In the genomic region with DNA sequence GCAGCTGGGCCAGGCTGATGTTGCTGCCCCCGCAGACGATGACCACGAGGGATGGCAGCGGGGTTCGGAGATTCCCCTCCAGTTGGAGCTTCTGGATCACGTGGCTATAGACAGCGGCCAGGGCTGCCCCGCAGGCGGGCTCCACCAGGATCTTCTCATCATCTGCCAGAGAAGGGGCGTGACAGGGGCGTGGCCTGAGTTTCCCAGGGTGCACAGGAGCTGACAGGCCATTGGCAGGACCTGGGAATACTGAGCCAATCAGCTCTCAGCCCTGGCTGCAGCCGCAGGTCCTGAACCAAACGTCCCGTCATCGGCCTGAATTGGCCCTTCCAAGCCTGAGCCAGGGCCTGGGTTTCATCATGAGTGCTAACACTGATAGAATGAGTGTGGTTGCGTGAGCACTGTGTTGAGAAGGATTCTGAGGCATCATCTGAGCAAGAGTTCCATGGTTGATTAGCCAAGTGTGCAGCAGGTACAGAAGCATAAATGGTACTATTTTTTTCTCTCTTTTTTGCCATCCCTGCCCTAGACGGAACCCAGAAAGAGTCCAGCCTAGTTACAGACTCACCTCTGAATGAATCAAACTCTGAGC, we compare ENCODE assay signal across 11 cellular contexts. TPM values are rescaled to one million over a fixed set of nuclear protein-coding genes. Genes with fewer than 3 reads are reported as not detected.
DNase-seq lines count a peak whose midpoint lies in the region; ATAC-seq and TF ChIP-seq lines count a peak whose summit lies in the region.
"Had no signal": no experiment of that assay in that cellular context is flagged by ENCODE, and none has a peak within 500 bp of the region (broad histone marks: within the 10 kb centered on the region; RNA-seq: fewer than 3 reads in every experiment).

No MANE protein-coding gene starts in this region.

- no peak overlapping the region for H3K4me3 ChIP-seq in SJCRH30
- no peak overlapping the region for H3K4me3 ChIP-seq in testis
- H3K4me3 ChIP-seq: PC-9 had no signal

- H3K36me3 ChIP-seq in SJCRH30 (no peaks in the 10 kb centered on the region), testis (ENCODE audit: low read depth, missing control alignments) (no peaks in the 10 kb centered on the region)

- no peak for TF ChIP-seq POLR2A in testis (IDR thresholded peaks at IDR 0.05)

- intact Hi-C loops in Right ventricle myocardium superior (cut with DNase I) = no loop called here
- intact Hi-C loops in cardiac septum (cut with DNase I) = no loop called here
- intact Hi-C loops in left ventricle myocardium superior (cut with micrococcal nuclease) = no loop called here
- intact Hi-C loops in testis (cut with DNase I; ENCODE audit: low total_unique reads) = no loop called here

- H3K27ac ChIP-seq in SJCRH30 (no peak overlapping the region), testis (no peak overlapping the region)
- H3K27ac ChIP-seq: PC-9 had no signal

- H3K27me3 ChIP-seq in SJCRH30 (0 out of 2 replicates have a peak, but pooled peaks cover 4% of the 10 kb centered on the region), testis (no peaks in the 10 kb centered on the region)

- peak; percentile 30 for ATAC-seq in Right ventricle myocardium superior (ENCODE audit: poor library complexity)
- peak; percentile 26 for ATAC-seq in left ventricle myocardium superior
- ATAC-seq in GM21367 (IDR thresholded peaks at IDR 0.05; ENCODE audit: unreplicated experiment) = no peak

- in situ Hi-C loops in G401 (cut with HindIII; ENCODE audit: low sequenced_read_pairs) = no loop called here

- whole genome bisulfite sequencing in testis, 2 donors = 51 to 57% methylated on average over 2 to 13 of the region's 17 CpGs

- H3K9me3 ChIP-seq in SJCRH30 (replicated peaks) (no peaks in the 10 kb centered on the region), testis (no peaks in the 10 kb centered on the region)

- no peaks in the 10 kb centered on the region for H3K4me1 ChIP-seq in SJCRH30
- H3K4me1 ChIP-seq in testis = no peaks in the 10 kb centered on the region

- DNase-seq in Right ventricle myocardium superior = peak; percentile 55
- DNase-seq in cardiac septum (ENCODE audit: low spot score) = no peak
- peak; percentile 27 to 39 for DNase-seq in SJCRH30
- DNase-seq in left ventricle myocardium superior = peak; percentile 42
- DNase-seq in testis = peak; percentile 83
- no peak for DNase-seq in G401 (ENCODE audit: low spot score)
- DNase-seq in NCI-H146 (lab: John Stamatoyannopoulos, UW) = no peak
- DNase-seq: NCI-H2081 treated with DMSO at 0.1 percent for 48 hours; PC-9; stimulated activated naive CD4-positive, alpha-beta T cell treated with Interleukin-2 at 50 U/mL for 16 hours had no signal

- no peak for TF ChIP-seq CTCF in testis (IDR thresholded peaks at IDR 0.05)

RNA-seq across cellular contexts. Expression of a gene that starts 10.6 kb away (rescaled TPM):
- not detected for total RNA-seq in Right ventricle myocardium superior
- total RNA-seq in cardiac septum = 0.81 TPM
- not detected in 2 replicates for total RNA-seq in SJCRH30 (2014; rRNA removed; shearing (Covaris generic))
- not detected for total RNA-seq in left ventricle myocardium superior
- total RNA-seq in testis = under 1 TPM in 1 of 2 donors, not detected in 1; 0.93 TPM
- polyA plus RNA-seq in testis (ENCODE audit: insufficient read depth, low read depth, low replicate concordance) = 0.34 TPM
- total RNA-seq in G401 (2014; rRNA removed; shearing (Covaris generic)) = 0.24 and 0.86 TPM in 2 replicates
- total RNA-seq: PC-9 had no signal

RNA-seq across cellular contexts. Expression of a gene that starts 29.1 kb away (rescaled TPM):
- total RNA-seq in Right ventricle myocardium superior (6.3 TPM), cardiac septum (11.5 TPM), left ventricle myocardium superior (7.6 TPM), testis (10 to 100 TPM; 15.9 to 25.2 TPM)
- 1.5 and 1.9 TPM in 2 replicates for total RNA-seq in SJCRH30 (2014; rRNA removed; shearing (Covaris generic))
- 16.3 TPM for polyA plus RNA-seq in testis (ENCODE audit: insufficient read depth, low read depth, low replicate concordance)
- 18.5 and 32.0 TPM in 2 replicates for total RNA-seq in G401 (2014; rRNA removed; shearing (Covaris generic))

RNA-seq across cellular contexts. Expression of a gene that starts 34.7 kb away (rescaled TPM):
- 40.2 TPM for total RNA-seq in Right ventricle myocardium superior
- total RNA-seq in cardiac septum = 30.8 TPM
- total RNA-seq in SJCRH30 (2014; rRNA removed; shearing (Covaris generic)) = 2.9 and 4.1 TPM in 2 replicates
- total RNA-seq in left ventricle myocardium superior = 34.4 TPM
- total RNA-seq in testis = 100 to 1,000 TPM; 120 to 126 TPM
- 110 TPM for polyA plus RNA-seq in testis (ENCODE audit: insufficient read depth, low read depth, low replicate concordance)
- total RNA-seq in G401 (2014; rRNA removed; shearing (Covaris generic)) = 15.4 and 16.3 TPM in 2 replicates

RNA-seq across cellular contexts. Expression of a gene that starts 58.2 kb away (rescaled TPM):
- total RNA-seq in Right ventricle myocardium superior (12.3 TPM), cardiac septum (11.0 TPM), left ventricle myocardium superior (11.5 TPM), testis (10 to 100 TPM; 78.0 to 88.3 TPM)
- total RNA-seq in SJCRH30 (2014; rRNA removed; shearing (Covaris generic)) = 8.1 and 9.6 TPM in 2 replicates
- 41.2 TPM for polyA plus RNA-seq in testis (ENCODE audit: insufficient read depth, low read depth, low replicate concordance)
- total RNA-seq in G401 (2014; rRNA removed; shearing (Covaris generic)) = 8.2 and 19.2 TPM in 2 replicates

Comparison
In these comparisons a context has a peak if more than half of its experiments do, and no peak if none do; other contexts are left out.
1. DNase-seq: peak in Right ventricle myocardium superior (single experiment), SJCRH30 (2 of 2), left ventricle myocardium superior (single experiment) and testis (single experiment); none in cardiac septum (single experiment), G401 (single experiment) and NCI-H146 (single experiment).